12 cellular contexts compared by ENCODE assay signal in genomic region chr13:98664510-98664909, GRCh38.
"Had no signal": no experiment of that assay in that cellular context is flagged by ENCODE, and none has a peak within 500 bp of the region (broad histone marks: within the 10 kb centered on the region; RNA-seq: fewer than 3 reads in every experiment).

No MANE protein-coding gene starts in this region.

- H3K9me3 ChIP-seq: esophagus muscularis mucosa, transverse colon had no signal

- H3K27me3 ChIP-seq: cardiac muscle cell, esophagus muscularis mucosa, transverse colon had no signal

- H3K4me3 Mint-ChIP-seq: mesothelial cell of epicardium; T-helper 2 cell treated with Interferon-gamma antibody and Interleukin-4, amounts not matched to agents 5 μg/mL and 100 μg/mL, for 36 hours had no signal

- ATAC-seq: left colon had no signal

- H3K4me1 Mint-ChIP-seq: mesothelial cell of epicardium had no signal

- H3K4me3 ChIP-seq: cardiac muscle cell, esophagus muscularis mucosa, lung, transverse colon had no signal

- FAIRE-seq: colon, endometrium, islet of Langerhans had no signal

- H3K4me1 ChIP-seq: esophagus muscularis mucosa, transverse colon had no signal

- H3K9me3 Mint-ChIP-seq: mesothelial cell of epicardium; T-helper 2 cell treated with Interferon-gamma antibody and Interleukin-4, amounts not matched to agents 5 μg/mL and 100 μg/mL, for 36 hours had no signal

- DNase-seq: left colon, substantia nigra, SW 1271, transverse colon had no signal

- H3K36me3 ChIP-seq: cardiac muscle cell, esophagus muscularis mucosa, transverse colon had no signal

- H3K27ac ChIP-seq: cardiac muscle cell, esophagus muscularis mucosa, transverse colon had no signal

- H3K27ac Mint-ChIP-seq: mesothelial cell of epicardium; T-helper 2 cell treated with Interferon-gamma antibody and Interleukin-4, amounts not matched to agents 5 μg/mL and 100 μg/mL, for 36 hours had no signal

- H3K36me3 Mint-ChIP-seq: mesothelial cell of epicardium had no signal
